20 cellular contexts compared by ENCODE assay signal in the genomic region with DNA sequence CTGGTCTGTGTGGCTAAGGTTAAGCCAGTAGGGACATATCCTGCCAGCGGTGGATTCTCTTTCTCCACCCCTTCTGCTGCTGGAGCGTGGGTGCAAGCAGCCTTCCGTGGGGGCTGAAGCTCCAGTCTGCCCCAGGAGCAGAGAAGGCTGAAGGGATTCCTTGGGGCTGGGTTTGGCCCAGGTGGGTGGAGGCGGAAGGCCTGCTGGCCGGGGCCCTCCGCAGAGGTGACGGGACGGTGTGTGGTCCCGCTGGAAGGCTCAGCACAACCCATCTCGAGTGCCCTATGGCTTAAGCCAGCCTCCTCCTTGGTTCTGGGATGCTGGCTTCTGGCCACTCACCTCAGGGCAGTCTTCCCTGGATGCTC. TPM values are rescaled to one million over a fixed set of nuclear protein-coding genes. Genes with fewer than 3 reads are reported as not detected.
A peak's percentile ranks its signal among the peaks of the same experiment; 100 is the strongest.
DNase-seq lines count a peak whose midpoint lies in the region; ATAC-seq and TF ChIP-seq lines count a peak whose summit lies in the region.
"Had no signal": no experiment of that assay in that cellular context is flagged by ENCODE, and none has a peak within 500 bp of the region (broad histone marks: within the 10 kb centered on the region; RNA-seq: fewer than 3 reads in every experiment).

No MANE protein-coding gene starts in this region.

- H3K9ac ChIP-seq in BLaER1 treated with 17β-estradiol and CSF1 and Interleukin-3, amounts not matched to agents 10 nM and 100 nM: peak overlapping the region in 3 of 11 experiments; percentile 18 to 26 (median 19); a peak in 2 of 22 replicates

- ATAC-seq in RWPE2 (ENCODE audit: low read depth) (no peak; the same call in 2 of the 3 replicates), gastroesophageal sphincter (no peak), GM21381 (IDR thresholded peaks at IDR 0.05; ENCODE audit: unreplicated experiment) (no peak)
- ATAC-seq: GM12878, GM23338, HCT116 had no signal

- no peak overlapping the region for H3K4me3 ChIP-seq in BLaER1 treated with 17β-estradiol and CSF1 and Interleukin-3, amounts not matched to agents 10 nM and 100 nM
- no peak overlapping the region for H3K4me3 ChIP-seq in RWPE2 (ENCODE audit: severe bottlenecking)
- no peak overlapping the region for H3K4me3 ChIP-seq in gastroesophageal sphincter
- H3K4me3 ChIP-seq: GM12878, GM23338 had no signal

- no peaks in the 10 kb centered on the region for H3K9me3 ChIP-seq in BLaER1 treated with 17β-estradiol and CSF1 and Interleukin-3, amounts not matched to agents 10 nM and 100 nM (replicated peaks in 1 of 11)
- no peaks in the 10 kb centered on the region for H3K9me3 ChIP-seq in RWPE2 (ENCODE audit: severe bottlenecking)
- no peaks in the 10 kb centered on the region for H3K9me3 ChIP-seq in gastroesophageal sphincter

- H3K36me3 Mint-ChIP-seq in glutamatergic neuron (ENCODE audit: unreplicated experiment): no peaks in the 10 kb centered on the region

- TF ChIP-seq CTCF in RWPE2 (IDR thresholded peaks at IDR 0.05; ENCODE audit: poor library complexity, severe bottlenecking): no peak
- TF ChIP-seq CTCF in gastroesophageal sphincter (IDR thresholded peaks at IDR 0.05): no peak
- no peak for TF ChIP-seq CTCF in glutamatergic neuron (IDR thresholded peaks at IDR 0.05; ENCODE audit: partially characterized antibody, unreplicated experiment)

- no peak for TF ChIP-seq EP300 in gastroesophageal sphincter (IDR thresholded peaks at IDR 0.05)

- H3K4me1 Mint-ChIP-seq in glutamatergic neuron (ENCODE audit: low read depth, unreplicated experiment): peaks cover 1% of the 10 kb centered on the region
- H3K4me1 Mint-ChIP-seq: CD8-positive, alpha-beta memory T cell had no signal

- no peak overlapping the region for H3K27ac Mint-ChIP-seq in glutamatergic neuron (ENCODE audit: unreplicated experiment)
- H3K27ac Mint-ChIP-seq: CD8-positive, alpha-beta memory T cell; GM23338 had no signal

- WGBS in gastroesophageal sphincter (ENCODE audit: low coverage in 1 of 2), 2 donors: no CpG with 5 or more reads among the region's 10 CpGs

- peaks cover 12% of the 10 kb centered on the region for H3K9me3 Mint-ChIP-seq in glutamatergic neuron (ENCODE audit: unreplicated experiment)
- H3K9me3 Mint-ChIP-seq: CD8-positive, alpha-beta memory T cell; GM23338 had no signal

- peak; percentile 51 for DNase-seq in RWPE2 (ENCODE audit: low spot score)
- no peak for DNase-seq in glutamatergic neuron
- DNase-seq in NCI-H2196 treated with DMSO at 0.1 percent for 48 hours (lab: John Stamatoyannopoulos, UW; ENCODE audit: unreplicated experiment): no peak
- DNase-seq: C1 segment of cervical spinal cord; CD8-positive, alpha-beta memory T cell; DMS53; EL; MM.1S; NCI-H1092 treated with DMSO at 0.1 percent for 48 hours; NCI-H2081 treated with DMSO at 0.1 percent for 48 hours; NCI-H510A; NCI-H748 treated with DMSO at 0.1 percent for 48 hours; NK-92 treated with Interleukin-12 subunit alpha and Interleukin-12 subunit beta, amount 100 ng/mL, for 24 hours had no signal

- H3K4me3 Mint-ChIP-seq in glutamatergic neuron (ENCODE audit: unreplicated experiment): no peak overlapping the region
- H3K4me3 Mint-ChIP-seq: CD8-positive, alpha-beta memory T cell; GM23338 had no signal

- peaks cover 35 to 79% (median 55%) of the 10 kb centered on the region in 10 experiments for H3K4me1 ChIP-seq in BLaER1 treated with 17β-estradiol and CSF1 and Interleukin-3, amounts not matched to agents 10 nM and 100 nM
- H3K4me1 ChIP-seq in RWPE2 (ENCODE audit: insufficient read depth, poor library complexity, severe bottlenecking) (no peaks in the 10 kb centered on the region), gastroesophageal sphincter (peaks cover 4 to 76% (median 39%) of the 10 kb centered on the region in 3 donors)

- H3K36me3 ChIP-seq in BLaER1 treated with 17β-estradiol and CSF1 and Interleukin-3, amounts not matched to agents 10 nM and 100 nM: peaks cover 4 to 89% (median 35%) of the 10 kb centered on the region in 11 experiments; a peak in 19 of 22 replicates
- H3K36me3 ChIP-seq in RWPE2 (ENCODE audit: low read depth): peaks cover 20% of the 10 kb centered on the region; the same call in 1 of the 2 replicates
- peaks cover 0 to 79% of the 10 kb centered on the region in 2 donors for H3K36me3 ChIP-seq in gastroesophageal sphincter

- TF ChIP-seq POLR2A in gastroesophageal sphincter (IDR thresholded peaks at IDR 0.05): no peak

- H4K20me1 ChIP-seq in BLaER1 treated with 17β-estradiol and CSF1 and Interleukin-3, amounts not matched to agents 10 nM and 100 nM: peaks cover 3 to 95% (median 61%) of the 10 kb centered on the region in 11 experiments; a peak in 20 of 22 replicates

- H3K27ac ChIP-seq in BLaER1 treated with 17β-estradiol and CSF1 and Interleukin-3, amounts not matched to agents 10 nM and 100 nM: no peak overlapping the region
- H3K27ac ChIP-seq in RWPE2 (ENCODE audit: poor library complexity, severe bottlenecking) (no peak overlapping the region), gastroesophageal sphincter (peak overlapping the region in 3 of 4 donors; percentile 80 to 84 (median 84)), temporal lobe (ENCODE audit: low read depth, low read length) (peak overlapping the region; percentile 73)

- H3K4me2 ChIP-seq in BLaER1 treated with 17β-estradiol and CSF1 and Interleukin-3, amounts not matched to agents 10 nM and 100 nM: peak overlapping the region in 7 of 11 experiments; percentile 5 to 81 (median 48); a peak in 11 of 22 replicates
- H3K4me2 ChIP-seq: GM23338 had no signal

- H3K27me3 ChIP-seq in BLaER1 treated with 17β-estradiol and CSF1 and Interleukin-3, amounts not matched to agents 10 nM and 100 nM: no peaks in the 10 kb centered on the region
- H3K27me3 ChIP-seq in RWPE2 (ENCODE audit: insufficient read depth, poor library complexity, severe bottlenecking) (no peaks in the 10 kb centered on the region), gastroesophageal sphincter (no peaks in the 10 kb centered on the region)

- peaks cover 10% of the 10 kb centered on the region for H3K27me3 Mint-ChIP-seq in glutamatergic neuron (ENCODE audit: unreplicated experiment)
- H3K27me3 Mint-ChIP-seq: CD8-positive, alpha-beta memory T cell had no signal

RNA-seq across cellular contexts. Expression of a gene that starts 13.1 kb away (rescaled TPM):
- 10 to 100 TPM; 13.7 to 20.9 (median 16.0) TPM for total RNA-seq in gastroesophageal sphincter
- 9.1 TPM for total RNA-seq in temporal lobe
- 22.0 TPM for total RNA-seq in glutamatergic neuron (ENCODE audit: unreplicated experiment)

RNA-seq across cellular contexts. Expression of a gene that starts 30.5 kb away (rescaled TPM):
- 100 to 1,000 TPM in 1 of 4 donors, 10 to 100 TPM in 3; 39.6 to 103 (median 59.1) TPM for total RNA-seq in gastroesophageal sphincter
- 15.0 TPM for total RNA-seq in temporal lobe
- 177 TPM for total RNA-seq in glutamatergic neuron (ENCODE audit: unreplicated experiment)

Comparison
In these comparisons a context has a peak if more than half of its experiments do, and no peak if none do; other contexts are left out.
1. H3K27ac ChIP-seq: peak in gastroesophageal sphincter (3 of 4) and temporal lobe (single experiment); none in BLaER1 treated with 17β-estradiol and CSF1 and Interleukin-3, amounts not matched to agents 10 nM and 100 nM (0 of 11) and RWPE2 (single experiment).